Comparison of ENCODE assay signal across 18 cellular contexts in the genomic region with DNA sequence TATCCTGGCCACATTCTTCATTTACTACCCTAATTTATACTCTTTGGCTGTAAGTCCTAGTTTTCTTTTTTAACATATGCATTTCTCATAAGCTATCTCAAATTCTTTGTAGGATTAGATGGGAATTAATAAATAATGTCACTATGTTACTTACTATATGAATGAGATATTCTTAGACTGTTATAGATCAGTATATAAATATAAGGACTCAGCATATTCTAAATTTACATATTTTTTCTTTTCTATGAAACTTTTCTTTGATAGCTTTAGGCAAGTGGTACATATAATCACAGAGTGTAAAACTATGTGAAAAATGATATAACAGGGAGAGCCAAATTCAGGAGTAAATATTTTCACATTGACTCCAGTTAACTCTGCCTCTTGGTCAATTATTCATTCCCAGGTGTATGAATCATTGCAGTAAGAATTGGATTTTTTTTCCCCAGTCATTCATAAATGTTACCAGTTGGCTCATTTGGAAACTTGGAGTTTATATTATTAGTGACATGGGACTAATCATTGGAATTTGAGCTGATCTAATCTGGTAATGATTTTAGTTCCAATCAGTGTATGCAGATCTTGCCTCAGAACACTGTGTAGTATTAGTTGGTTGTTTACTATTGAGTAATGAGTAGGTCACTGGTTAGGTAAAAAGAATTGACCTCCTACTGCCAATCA. TPM values are rescaled to one million over a fixed set of nuclear protein-coding genes. Genes with fewer than 3 reads are reported as not detected.
A peak's percentile ranks its signal among the peaks of the same experiment; 100 is the strongest.
DNase-seq lines count a peak whose midpoint lies in the region; ATAC-seq, FAIRE-seq and TF ChIP-seq lines count a peak whose summit lies in the region.
"Had no signal": no experiment of that assay in that cellular context is flagged by ENCODE, and none has a peak within 500 bp of the region (broad histone marks: within the 10 kb centered on the region; RNA-seq: fewer than 3 reads in every experiment).

No MANE protein-coding gene starts in this region.

- CTCF ChIA-PET in BJ (lab: Yijun Ruan, JAX) = interaction anchor here (1.0 kb wide), 1 partner anchor 11 kb away, joined by 3 read pairs; no protein-coding TSS in a partner anchor

- H3K4me3 ChIP-seq in BJ (ENCODE audit: low read depth, low read length) (no peak overlapping the region), pancreas (no peak overlapping the region)
- H3K4me3 ChIP-seq: BLaER1 treated with 17β-estradiol and CSF1 and Interleukin-3, amounts not matched to agents 10 nM and 100 nM; esophagus muscularis mucosa; suprapubic skin had no signal

- H3K4me1 Mint-ChIP-seq in stimulated activated naive B cell treated with anti-CD40 and anti-IgM and Interleukin-4, amounts not matched to agents 10 μg/mL and 1 μg/mL and 100 μg/mL, for 72 hours = no peaks in the 10 kb centered on the region
- H3K4me1 Mint-ChIP-seq: activated B cell treated with CpG ODN at 0.5 μM for 24 hours; activated naive CD4-positive, alpha-beta T cell treated with anti-CD3 and anti-CD28 coated beads, Interleukin-2, amount 50 U/mL, for 24 hours; T-cell had no signal

- POLR2A ChIA-PET in BJ (lab: Charles Lee) = interaction anchor here (0.6 kb wide), 1 partner anchor 498 kb away, joined by 3 read pairs; no protein-coding TSS in a partner anchor

- intact Hi-C loops in pancreas (cut with DNase I) = no loop called here

- no peak for TF ChIP-seq CTCF in BJ (IDR thresholded peaks at IDR 0.05; ENCODE audit: insufficient read depth, low read depth, low read length)
- TF ChIP-seq CTCF in pancreas (IDR thresholded peaks at IDR 0.05) = no peak

- peak; percentile 47 for DNase-seq in BJ (ENCODE audit: low read depth)
- DNase-seq in LoVo (ENCODE audit: low spot score) = peak; percentile 12
- DNase-seq in dedifferentiated amniotic fluid mesenchymal stem cell (ENCODE audit: extremely low spot score) = peak; percentile 38
- no peak for DNase-seq in pancreas
- no peak for DNase-seq in NCI-H2196 (lab: John Stamatoyannopoulos, UW; ENCODE audit: unreplicated experiment)
- DNase-seq in stimulated activated naive B cell treated with anti-CD40 and anti-IgM and Interleukin-4, amounts not matched to agents 10 μg/mL and 1 μg/mL and 100 μg/mL, for 72 hours = no peak
- no peak for DNase-seq in stimulated activated CD4-positive, alpha-beta T cell treated with anti-CD3 and anti-CD28 coated beads, Interleukin-12 subunit alpha, Interleukin-12 subunit beta, amount 100 ng/mL, for 4 hours
- no peak for DNase-seq in D341Med (ENCODE audit: low spot score)
- DNase-seq: activated B cell treated with CpG ODN at 0.5 μM for 24 hours, DMS79 treated with DMSO at 0.1 percent for 48 hours, NCI-H1417, T-cell had no signal

- peaks cover 10 to 13% of the 10 kb centered on the region in 2 donors for H3K27me3 Mint-ChIP-seq in stimulated activated naive B cell treated with anti-CD40 and anti-IgM and Interleukin-4, amounts not matched to agents 10 μg/mL and 1 μg/mL and 100 μg/mL, for 72 hours
- H3K27me3 Mint-ChIP-seq: activated naive CD4-positive, alpha-beta T cell treated with anti-CD3 and anti-CD28 coated beads, Interleukin-2, amount 50 U/mL, for 24 hours had no signal

- H3K4me3 Mint-ChIP-seq in stimulated activated naive B cell treated with anti-CD40 and anti-IgM and Interleukin-4, amounts not matched to agents 10 μg/mL and 1 μg/mL and 100 μg/mL, for 72 hours = no peak overlapping the region
- H3K4me3 Mint-ChIP-seq: activated B cell treated with CpG ODN at 0.5 μM for 24 hours; activated naive CD4-positive, alpha-beta T cell treated with anti-CD3 and anti-CD28 coated beads, Interleukin-2, amount 50 U/mL, for 24 hours; T-cell had no signal

- no peaks in the 10 kb centered on the region for H3K9me3 ChIP-seq in pancreas
- H3K9me3 ChIP-seq: BLaER1 treated with 17β-estradiol and CSF1 and Interleukin-3, amounts not matched to agents 10 nM and 100 nM; esophagus muscularis mucosa; neutrophil; suprapubic skin had no signal

- ATAC-seq in pancreas = peak; percentile 57 to 67 (median 64)
- no peak for ATAC-seq in stimulated activated naive B cell treated with anti-CD40 and anti-IgM and Interleukin-4, amounts not matched to agents 10 μg/mL and 1 μg/mL and 100 μg/mL, for 72 hours (replicated peaks)
- ATAC-seq: T-cell had no signal

- H3K27ac Mint-ChIP-seq in stimulated activated naive B cell treated with anti-CD40 and anti-IgM and Interleukin-4, amounts not matched to agents 10 μg/mL and 1 μg/mL and 100 μg/mL, for 72 hours = no peak overlapping the region
- H3K27ac Mint-ChIP-seq: activated B cell treated with CpG ODN at 0.5 μM for 24 hours; activated naive CD4-positive, alpha-beta T cell treated with anti-CD3 and anti-CD28 coated beads, Interleukin-2, amount 50 U/mL, for 24 hours; T-cell had no signal

- no peak for FAIRE-seq in pancreas (lab: Jason Lieb, UNC)
- FAIRE-seq: GM12892 had no signal

- H3K36me3 ChIP-seq in BJ (ENCODE audit: control insufficient read depth, insufficient read depth, low read length) (no peaks in the 10 kb centered on the region), pancreas (no peaks in the 10 kb centered on the region)
- H3K36me3 ChIP-seq: BLaER1 treated with 17β-estradiol and CSF1 and Interleukin-3, amounts not matched to agents 10 nM and 100 nM; esophagus muscularis mucosa; neutrophil; suprapubic skin had no signal

- H3K4me1 ChIP-seq in pancreas = peaks cover 24 to 49% (median 43%) of the 10 kb centered on the region in 3 donors
- H3K4me1 ChIP-seq: BLaER1 treated with 17β-estradiol and CSF1 and Interleukin-3, amounts not matched to agents 10 nM and 100 nM; esophagus muscularis mucosa had no signal

- no peaks in the 10 kb centered on the region for H3K27me3 ChIP-seq in BJ (ENCODE audit: control insufficient read depth, insufficient read depth, low read length)
- H3K27me3 ChIP-seq in pancreas = no peaks in the 10 kb centered on the region
- H3K27me3 ChIP-seq: BLaER1 treated with 17β-estradiol and CSF1 and Interleukin-3, amounts not matched to agents 10 nM and 100 nM; esophagus muscularis mucosa; neutrophil; suprapubic skin had no signal

- no peaks in the 10 kb centered on the region for H3K9me3 Mint-ChIP-seq in stimulated activated naive B cell treated with anti-CD40 and anti-IgM and Interleukin-4, amounts not matched to agents 10 μg/mL and 1 μg/mL and 100 μg/mL, for 72 hours
- H3K9me3 Mint-ChIP-seq: activated B cell treated with CpG ODN at 0.5 μM for 24 hours; activated naive CD4-positive, alpha-beta T cell treated with anti-CD3 and anti-CD28 coated beads, Interleukin-2, amount 50 U/mL, for 24 hours; T-cell had no signal

- H3K36me3 Mint-ChIP-seq in stimulated activated naive B cell treated with anti-CD40 and anti-IgM and Interleukin-4, amounts not matched to agents 10 μg/mL and 1 μg/mL and 100 μg/mL, for 72 hours = no peaks in the 10 kb centered on the region
- H3K36me3 Mint-ChIP-seq: activated naive CD4-positive, alpha-beta T cell treated with anti-CD3 and anti-CD28 coated beads, Interleukin-2, amount 50 U/mL, for 24 hours; T-cell had no signal

- H3K27ac ChIP-seq in pancreas = peak overlapping the region in 2 of 4 donors; percentile 11 to 20
- H3K27ac ChIP-seq: BLaER1 treated with 17β-estradiol and CSF1 and Interleukin-3, amounts not matched to agents 10 nM and 100 nM; esophagus muscularis mucosa; neutrophil; suprapubic skin had no signal

RNA-seq across cellular contexts. Expression of a gene that starts 25.3 kb away (rescaled TPM):
- polyA plus RNA-seq in BJ (2011; rRNA removed) = 0.28 and 0.49 TPM in 2 replicates
- 0.38 and 0.67 TPM in 2 replicates for polyA minus RNA-seq in BJ (2011; rRNA and poly(A)+ RNA removed)
- total RNA-seq in pancreas = 10 to 100 TPM; 12.1 to 24.2 (median 16.8) TPM
- polyA plus RNA-seq in pancreas = 1 to 10 TPM; 2.2 to 4.3 TPM

Comparison
In these comparisons a context has a peak if more than half of its experiments do, and no peak if none do; other contexts are left out.
1. DNase-seq: peak in BJ (single experiment), LoVo (single experiment) and dedifferentiated amniotic fluid mesenchymal stem cell (single experiment); none in pancreas (0 of 6), NCI-H2196 (single experiment), stimulated activated naive B cell treated with anti-CD40 and anti-IgM and Interleukin-4, amounts not matched to agents 10 μg/mL and 1 μg/mL and 100 μg/mL, for 72 hours (single experiment), stimulated activated CD4-positive, alpha-beta T cell treated with anti-CD3 and anti-CD28 coated beads, Interleukin-12 subunit alpha, Interleukin-12 subunit beta, amount 100 ng/mL, for 4 hours (single experiment) and D341Med (single experiment).
2. ATAC-seq: peak in pancreas (4 of 4); none in stimulated activated naive B cell treated with anti-CD40 and anti-IgM and Interleukin-4, amounts not matched to agents 10 μg/mL and 1 μg/mL and 100 μg/mL, for 72 hours (0 of 2).